1 cellular context compared by ENCODE assay signal in genomic region chr22:29580200-29580810, GRCh38.
TF ChIP-seq lines count a peak whose summit lies in the region.

No MANE protein-coding gene starts in this region.

TF ChIP-seq in SK-N-SH, 30 proteins besides CTCF, POLR2A, EP300 and RAD21 (continued from another document):
- TF ChIP-seq REST (IDR thresholded peaks at IDR 0.05; ENCODE audit: low read depth, low read length), result no peak
- TF ChIP-seq USF1 (IDR thresholded peaks at IDR 0.05; ENCODE audit: borderline replicate concordance, low read depth), result no peak
- no peak for TF ChIP-seq TAF1 (IDR thresholded peaks at IDR 0.05; ENCODE audit: borderline replicate concordance, low read depth, low read length)
- TF ChIP-seq MEF2A (IDR thresholded peaks at IDR 0.05; ENCODE audit: borderline replicate concordance, low read depth), result no peak
- TF ChIP-seq GATA2 (CRISPR knock-in tag; IDR thresholded peaks at IDR 0.05), result no peak
- no peak for TF ChIP-seq FOSL2 (IDR thresholded peaks at IDR 0.05; ENCODE audit: borderline replicate concordance, low read depth)
- TF ChIP-seq USF2 (IDR thresholded peaks at IDR 0.05; ENCODE audit: borderline replicate concordance, low read depth, low read length), result no peak
- TF ChIP-seq RFX5 (IDR thresholded peaks at IDR 0.05; ENCODE audit: low read length), result no peak
